Comparison of ENCODE assay signal across 8 cellular contexts in the genomic region with DNA sequence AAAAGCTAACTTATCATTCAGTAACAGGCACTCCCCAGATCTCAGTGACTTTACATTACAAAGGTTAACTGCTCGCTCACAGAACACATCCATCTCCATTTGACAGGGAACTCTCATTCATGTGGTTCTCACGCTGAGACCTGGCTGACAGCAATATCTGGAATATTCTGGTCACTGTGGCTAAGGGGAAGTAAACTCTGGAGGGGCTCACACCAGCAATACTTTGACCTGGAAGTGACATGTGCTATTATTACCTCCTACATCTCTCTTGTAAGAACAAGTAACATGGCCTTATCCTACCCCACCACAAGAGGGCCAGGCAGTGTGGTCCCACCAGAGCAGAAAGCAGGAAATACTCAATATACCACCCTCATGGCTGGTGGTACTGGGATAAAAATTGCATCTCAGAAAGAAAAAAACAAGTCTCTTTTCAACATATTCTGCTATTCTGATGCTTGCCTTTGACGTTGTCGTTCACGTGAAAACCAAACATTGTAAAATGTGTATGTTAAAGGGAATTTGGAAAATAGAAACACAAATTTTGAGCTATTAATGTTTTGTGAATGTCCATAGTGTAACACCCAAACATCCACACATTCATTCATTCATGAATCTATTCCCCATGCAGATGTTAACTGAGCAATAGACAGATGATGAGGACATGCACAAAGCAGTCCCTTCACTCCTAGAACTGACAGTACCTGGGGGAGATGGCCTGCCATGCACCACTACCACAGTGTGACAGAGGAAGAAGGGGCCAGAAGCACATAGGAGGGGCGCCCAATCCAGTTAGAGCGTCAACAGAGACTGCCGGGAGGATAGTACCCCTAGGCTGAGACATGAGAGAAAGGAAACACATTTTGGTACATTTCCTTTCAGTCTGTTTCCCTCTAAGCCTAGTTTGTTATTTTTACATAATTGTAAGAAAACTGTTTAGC.
DNase-seq lines count a peak whose midpoint lies in the region; ATAC-seq and TF ChIP-seq lines count a peak whose summit lies in the region.

No MANE protein-coding gene starts in this region.

- CTCF ChIA-PET in CD8-positive, alpha-beta T cell (lab: Charles Lee) = interaction anchor here (0.7 to 2.3 kb wide), 15 partner anchors 8 to 821 kb away, joined by 3 to 12 read pairs (median 3); no protein-coding TSS in a partner anchor

- H3K27me3 Mint-ChIP-seq in CD8-positive, alpha-beta T cell (ENCODE audit: low read depth) = peaks cover 7% of the 10 kb centered on the region
- H3K27me3 Mint-ChIP-seq in activated T-cell treated with anti-CD3 and anti-CD28 coated beads, Interleukin-2, amount 50 U/mL, for 4 hours (ENCODE audit: low read depth) = peaks cover 2% of the 10 kb centered on the region

- H3K4me1 Mint-ChIP-seq in CD8-positive, alpha-beta T cell (ENCODE audit: low read depth) = peaks cover 10% of the 10 kb centered on the region
- H3K4me1 Mint-ChIP-seq in activated T-cell treated with anti-CD3 and anti-CD28 coated beads, Interleukin-2, amount 50 U/mL, for 4 hours (ENCODE audit: low read depth) = peaks cover 9% of the 10 kb centered on the region

- no peaks in the 10 kb centered on the region for H3K36me3 ChIP-seq in CD8-positive, alpha-beta T cell (ENCODE audit: insufficient read depth, low read length)
- H3K36me3 ChIP-seq in OCI-LY3 (replicated peaks; ENCODE audit: low read depth, low read length) = no peaks in the 10 kb centered on the region

- no peaks in the 10 kb centered on the region for H4K20me1 ChIP-seq in OCI-LY3 (ENCODE audit: insufficient read depth, low read length)

- POLR2A ChIA-PET in CD8-positive, alpha-beta T cell (lab: Charles Lee) = interaction anchor here (2.1 kb wide), 1 partner anchor 165 kb away, joined by 8 read pairs; a partner anchor contains a TSS

- H3K4me3 Mint-ChIP-seq in CD8-positive, alpha-beta T cell = no peak overlapping the region
- H3K4me3 Mint-ChIP-seq in activated T-cell treated with anti-CD3 and anti-CD28 coated beads, Interleukin-2, amount 50 U/mL, for 4 hours = no peak overlapping the region

- no peak overlapping the region for H3K27ac ChIP-seq in CD8-positive, alpha-beta T cell (ENCODE audit: low read depth, low read length)
- H3K27ac ChIP-seq in OCI-LY3 (ENCODE audit: low read length) = no peak overlapping the region

- no peaks in the 10 kb centered on the region for H3K79me2 ChIP-seq in OCI-LY3 (ENCODE audit: low read length)

- ATAC-seq in CD8-positive, alpha-beta T cell = peak; percentile 90
- ATAC-seq in GM19035 (IDR thresholded peaks at IDR 0.05; ENCODE audit: unreplicated experiment) (peak; percentile 90), HG03521 (IDR thresholded peaks at IDR 0.05; ENCODE audit: unreplicated experiment) (peak; percentile 82), HG02840 (IDR thresholded peaks at IDR 0.05; ENCODE audit: low FRiP score, unreplicated experiment) (no peak)
- peak; percentile 79 for ATAC-seq in activated T-cell treated with anti-CD3 and anti-CD28 coated beads, Interleukin-2, amount 50 U/mL, for 4 hours

- H3K9ac ChIP-seq in OCI-LY3 (ENCODE audit: low read length) = no peak overlapping the region

- no peak overlapping the region for H3K27ac Mint-ChIP-seq in CD8-positive, alpha-beta T cell

- no peaks in the 10 kb centered on the region for H3K9me3 ChIP-seq in CD8-positive, alpha-beta T cell (ENCODE audit: low read length)
- no peaks in the 10 kb centered on the region for H3K9me3 ChIP-seq in OCI-LY3 (ENCODE audit: insufficient read depth, low read length)

- intact Hi-C loops in CD8-positive, alpha-beta T cell (cut with DNase I, micrococcal nuclease) = loop anchor here in 1 of 2 experiments (1.0 to 5.0 kb wide), 4 partner anchors 167 to 821 kb away; a partner anchor contains a TSS

- no peaks in the 10 kb centered on the region for H3K36me3 Mint-ChIP-seq in CD8-positive, alpha-beta T cell
- no peaks in the 10 kb centered on the region for H3K36me3 Mint-ChIP-seq in activated T-cell treated with anti-CD3 and anti-CD28 coated beads, Interleukin-2, amount 50 U/mL, for 4 hours (ENCODE audit: insufficient read depth)

- peak; percentile 66 for TF ChIP-seq CTCF in CD8-positive, alpha-beta T cell (IDR thresholded peaks at IDR 0.05)
- peak; percentile 70 for TF ChIP-seq CTCF in OCI-LY3 (IDR thresholded peaks at IDR 0.05; ENCODE audit: low read depth, low read length)

- H3K4me1 ChIP-seq in CD8-positive, alpha-beta T cell (ENCODE audit: insufficient read depth, low read length) = no peaks in the 10 kb centered on the region
- H3K4me1 ChIP-seq in OCI-LY3 (ENCODE audit: low read length) = peaks cover 10% of the 10 kb centered on the region

- no peak overlapping the region for H3K4me3 ChIP-seq in CD8-positive, alpha-beta T cell (ENCODE audit: low read depth, low read length)
- no peak overlapping the region for H3K4me3 ChIP-seq in OCI-LY3 (ENCODE audit: low read length)

- H2AFZ ChIP-seq in OCI-LY3 (ENCODE audit: low read depth, low read length) = peak overlapping the region; percentile 58; the same call in 1 of the 2 replicates

- no peak overlapping the region for H3K4me2 ChIP-seq in OCI-LY3 (ENCODE audit: low read length)

- H3K27me3 ChIP-seq in CD8-positive, alpha-beta T cell (ENCODE audit: insufficient read depth, low read length) = no peaks in the 10 kb centered on the region
- H3K27me3 ChIP-seq in OCI-LY3 (ENCODE audit: low read depth, low read length) = no peaks in the 10 kb centered on the region

- DNase-seq in CD8-positive, alpha-beta T cell = peak; percentile 7 to 66 (median 44)
- DNase-seq in activated T-cell treated with anti-CD3 and anti-CD28 coated beads, Interleukin-2, amount 50 U/mL, for 4 hours = peak; percentile 26
- DNase-seq in hepatic stellate cell (ENCODE audit: low spot score) = peak; percentile 7
- DNase-seq in stimulated activated CD4-positive, alpha-beta T cell treated with anti-CD3 and anti-CD28 coated beads, Interleukin-2, amount 100 ng/mL, for 4 hours (ENCODE audit: low read depth) = peak; percentile 22

- H3K9me3 Mint-ChIP-seq in CD8-positive, alpha-beta T cell = no peaks in the 10 kb centered on the region
- H3K9me3 Mint-ChIP-seq in activated T-cell treated with anti-CD3 and anti-CD28 coated beads, Interleukin-2, amount 50 U/mL, for 4 hours = no peaks in the 10 kb centered on the region
